Comparison of ENCODE assay signal across 8 cellular contexts in the genomic region with DNA sequence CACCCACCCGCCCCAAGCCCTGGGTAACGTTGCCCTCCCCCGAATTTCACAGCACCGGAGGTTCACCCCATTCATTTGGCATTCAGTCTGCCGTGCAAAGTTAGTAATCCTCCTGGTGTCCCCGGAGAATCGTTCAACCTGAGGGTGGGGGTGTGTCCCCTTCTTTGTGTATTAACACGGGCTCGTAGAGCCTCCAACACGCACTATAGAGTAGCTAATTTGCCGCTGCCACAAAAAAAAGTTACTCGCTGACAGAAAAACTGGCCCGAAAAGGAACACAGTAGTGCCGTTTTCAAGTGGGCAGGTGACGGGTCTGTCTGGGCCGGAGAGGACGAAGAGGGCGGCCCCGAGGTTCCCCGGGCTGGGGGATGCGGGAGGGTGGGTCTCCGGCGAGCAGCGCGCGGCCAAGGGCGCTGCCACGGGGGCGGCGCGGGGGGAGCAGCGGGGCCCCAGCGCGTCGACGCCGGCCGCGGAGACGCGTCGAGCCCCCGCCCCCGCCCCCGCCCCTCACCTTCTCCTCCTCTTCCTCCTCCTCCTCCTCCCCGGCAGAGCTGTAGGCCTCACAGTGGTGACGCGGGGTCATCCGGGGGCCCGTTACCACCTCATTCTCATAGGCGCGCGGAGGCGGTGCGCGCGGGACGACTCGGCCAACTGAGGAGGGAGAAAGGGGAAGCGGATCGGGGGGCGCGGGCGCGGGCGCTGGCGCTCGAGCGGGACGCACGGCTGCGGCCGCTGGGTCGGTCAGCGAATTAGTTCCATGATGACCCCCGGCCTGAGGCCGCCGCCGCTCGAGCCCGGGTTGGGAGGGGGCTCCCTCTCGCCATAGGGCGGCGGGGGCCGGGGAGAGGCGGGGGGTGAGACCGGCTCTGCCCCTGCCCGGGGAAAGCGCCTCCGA. TPM values are rescaled to one million over a fixed set of nuclear protein-coding genes. Genes with fewer than 3 reads are reported as not detected.
DNase-seq lines count a peak whose midpoint lies in the region; ATAC-seq, FAIRE-seq and TF ChIP-seq lines count a peak whose summit lies in the region.

No MANE protein-coding gene starts in this region.

- H3K27ac ChIP-seq in tibial nerve = peak overlapping the region; percentile 100

- H3K9me3 ChIP-seq in tibial nerve = no peaks in the 10 kb centered on the region

- no peak for TF ChIP-seq CTCF in AG10803 (conservative IDR thresholded peaks at IDR 0.05; ENCODE audit: low read length)
- TF ChIP-seq CTCF in tibial nerve (IDR thresholded peaks at IDR 0.05) = no peak

- H3K9me3 Mint-ChIP-seq in activated naive CD4-positive, alpha-beta T cell treated with anti-CD3 and anti-CD28 coated beads for 36 hours = no peaks in the 10 kb centered on the region

- peaks cover 0 to 59% (median 22%) of the 10 kb centered on the region in 4 donors for H3K4me1 ChIP-seq in tibial nerve

- intact Hi-C loops in activated naive CD4-positive, alpha-beta T cell treated with anti-CD3 and anti-CD28 coated beads for 36 hours (cut with micrococcal nuclease) = loop anchor here (1.0 to 10.0 kb wide), 5 partner anchors 23 to 1700 kb away; partner anchors contain the start of genes BMP2K, G3BP2 and SEPTIN11
- intact Hi-C loops in Right ventricle myocardium superior (cut with DNase I) = no loop called here

- peak overlapping the region; percentile 99 for H3K4me3 Mint-ChIP-seq in activated naive CD4-positive, alpha-beta T cell treated with anti-CD3 and anti-CD28 coated beads for 36 hours

- H3K4me1 Mint-ChIP-seq in activated naive CD4-positive, alpha-beta T cell treated with anti-CD3 and anti-CD28 coated beads for 36 hours (ENCODE audit: low read depth) = peaks cover 41% of the 10 kb centered on the region

- ATAC-seq in HG03439 (IDR thresholded peaks at IDR 0.05; ENCODE audit: unreplicated experiment) (peak; percentile 41), Right ventricle myocardium superior (ENCODE audit: poor library complexity) (peak; percentile 72)

- 1% methylated on average over 69 to 82 of the region's 90 CpGs for WGBS in tibial nerve, 2 donors

- no peaks in the 10 kb centered on the region for H3K36me3 ChIP-seq in tibial nerve

- TF ChIP-seq EP300 in tibial nerve (IDR thresholded peaks at IDR 0.05) = no peak

- peak; percentile 69 for DNase-seq in AG10803 (ENCODE audit: low read depth)
- DNase-seq in GM19239 (ENCODE audit: insufficient read length, low spot score) = peak; percentile 62
- peak; percentile 74 for DNase-seq in SK-N-DZ (ENCODE audit: low spot score)
- peak; percentile 86 for DNase-seq in activated naive CD4-positive, alpha-beta T cell treated with anti-CD3 and anti-CD28 coated beads for 36 hours
- peak; percentile 87 for DNase-seq in Right ventricle myocardium superior
- peak; percentile 59 for DNase-seq in pons (ENCODE audit: low spot score)
- DNase-seq in tibial nerve (ENCODE audit: low spot score in 2 of 2) = peak; percentile 23 to 65

- H3K27me3 ChIP-seq in tibial nerve = no peaks in the 10 kb centered on the region

- H3K27me3 Mint-ChIP-seq in activated naive CD4-positive, alpha-beta T cell treated with anti-CD3 and anti-CD28 coated beads for 36 hours (ENCODE audit: low read depth) = no peaks in the 10 kb centered on the region

- CTCF ChIA-PET in activated naive CD4-positive, alpha-beta T cell treated with anti-CD3 and anti-CD28 coated beads for 36 hours (lab: Charles Lee) = interaction anchor here (0.6 kb wide), 1 partner anchor 14 kb away, joined by 3 read pairs; no protein-coding TSS in a partner anchor

- peak; percentile 18 for FAIRE-seq in GM19239 (lab: Jason Lieb, UNC)

- H3K4me3 ChIP-seq in AG10803 (ENCODE audit: low read length) (peak overlapping the region; percentile 88), tibial nerve (peak overlapping the region; percentile 87 to 100 (median 96))

- peak overlapping the region; percentile 100 for H3K27ac Mint-ChIP-seq in activated naive CD4-positive, alpha-beta T cell treated with anti-CD3 and anti-CD28 coated beads for 36 hours

- TF ChIP-seq POLR2A in tibial nerve (IDR thresholded peaks at IDR 0.05) = no peak

- peaks cover 5% of the 10 kb centered on the region for H3K36me3 Mint-ChIP-seq in activated naive CD4-positive, alpha-beta T cell treated with anti-CD3 and anti-CD28 coated beads for 36 hours (ENCODE audit: low read depth)

RNA-seq across cellular contexts. Expression of gene CCNI, which starts 0.6 kb away (rescaled TPM):
- 141 and 145 TPM in 2 replicates for polyA plus RNA-seq in SK-N-DZ (2014; cell fraction: cytosol; rRNA removed)
- 45.9 and 53.7 TPM in 2 replicates for polyA plus RNA-seq in SK-N-DZ (2014; cell fraction: nucleus; rRNA removed)
- total RNA-seq in activated naive CD4-positive, alpha-beta T cell treated with anti-CD3 and anti-CD28 coated beads for 36 hours = 100 to 1,000 TPM; 211 to 218 TPM
- 242 TPM for total RNA-seq in Right ventricle myocardium superior
- total RNA-seq in tibial nerve = 100 to 1,000 TPM; 186 to 259 (median 198) TPM

Comparison
In these comparisons a context has a peak if more than half of its experiments do, and no peak if none do; other contexts are left out.
1. Peak in every context shown above with its lines: DNase-seq, ATAC-seq, H3K4me3 ChIP-seq and H3K27ac ChIP-seq.